ENCODE assay signal across 27 cellular contexts in genomic region chr22:23292453-23293350, GRCh38.
"Had no signal": no experiment of that assay in that cellular context is flagged by ENCODE, and none has a peak within 500 bp of the region (broad histone marks: within the 10 kb centered on the region; RNA-seq: fewer than 3 reads in every experiment).

No MANE protein-coding gene starts in this region.

- H3K9me3 ChIP-seq: heart left ventricle, left ventricle myocardium inferior, spleen, tibial nerve had no signal

- H3K9me3 Mint-ChIP-seq: activated CD4-positive, alpha-beta memory T cell treated with anti-CD3 and anti-CD28 coated beads for 36 hours; activated naive CD4-positive, alpha-beta T cell treated with anti-CD3 and anti-CD28 coated beads for 36 hours; activated naive CD8-positive, alpha-beta T cell treated with anti-CD3 and anti-CD28 coated beads, Interleukin-2, amount 10 ng/mL, durations not matched to agents 7 days and 5 days; activated T-helper 1 cell treated with anti-CD3 and anti-CD28 coated beads, Interleukin-12 subunit alpha, Interleukin-12 subunit beta, Interleukin-2, Interleukin-4 antibody, amounts not matched to agents 30 ng/mL and 10 ng/mL and 1 ng/mL, durations not matched to agents 14 hours and 24 hours and 36 hours; endodermal cell; nephron; T-helper 1 cell treated with Interleukin-12 subunit alpha and Interleukin-12 subunit beta and Interleukin-4 antibody, amounts not matched to agents 30 μg/mL and 1 μg/mL, for 36 hours had no signal

- H3K27me3 ChIP-seq: heart left ventricle, spleen, tibial nerve had no signal

- ATAC-seq: activated CD4-positive, CD25-positive, alpha-beta regulatory T cell treated with anti-CD3 and anti-CD28 coated beads, Interleukin-2, amount 50 U/mL, for 24 hours; esophagus mucosa; heart left ventricle had no signal

- H3K4me3 ChIP-seq: coronary artery, heart left ventricle, left ventricle myocardium inferior, spleen, tibial nerve had no signal

- H3K4me1 Mint-ChIP-seq: activated naive CD8-positive, alpha-beta T cell treated with anti-CD3 and anti-CD28 coated beads, Interleukin-2, amount 10 ng/mL, durations not matched to agents 7 days and 5 days; nephron had no signal

- H3K4me3 Mint-ChIP-seq: activated CD4-positive, alpha-beta memory T cell treated with anti-CD3 and anti-CD28 coated beads for 36 hours; activated naive CD4-positive, alpha-beta T cell treated with anti-CD3 and anti-CD28 coated beads for 36 hours; activated naive CD8-positive, alpha-beta T cell treated with anti-CD3 and anti-CD28 coated beads, Interleukin-2, amount 10 ng/mL, durations not matched to agents 7 days and 5 days; activated T-helper 1 cell treated with anti-CD3 and anti-CD28 coated beads, Interleukin-12 subunit alpha, Interleukin-12 subunit beta, Interleukin-2, Interleukin-4 antibody, amounts not matched to agents 30 ng/mL and 10 ng/mL and 1 ng/mL, durations not matched to agents 14 hours and 24 hours and 36 hours; endodermal cell; nephron; T-helper 1 cell treated with Interleukin-12 subunit alpha and Interleukin-12 subunit beta and Interleukin-4 antibody, amounts not matched to agents 30 μg/mL and 1 μg/mL, for 36 hours had no signal

- DNase-seq: activated CD4-positive, alpha-beta memory T cell treated with anti-CD3 and anti-CD28 coated beads for 36 hours; activated CD4-positive, alpha-beta T cell treated with anti-CD3 and anti-CD28 coated beads for 48 hours; activated CD8-positive, alpha-beta memory T cell treated with anti-CD3 and anti-CD28 coated beads, Interleukin-2, amount 50 U/mL, for 4 hours; activated effector memory CD4-positive, alpha-beta T cell treated with anti-CD3 and anti-CD28 coated beads, Interleukin-2, amount 50 U/mL, for 16 hours; activated naive CD4-positive, alpha-beta T cell treated with anti-CD3 and anti-CD28 coated beads for 36 hours; activated naive CD8-positive, alpha-beta T cell treated with anti-CD3 and anti-CD28 coated beads, Interleukin-2, amount 10 ng/mL, durations not matched to agents 7 days and 5 days; activated T-cell treated with anti-CD3 and anti-CD28 coated beads, Interleukin-2, amount 50 U/mL, for 1 hour; cerebellar nuclear complex; endodermal cell; foreskin fibroblast; heart left ventricle; left ventricle myocardium inferior; occipital lobe; spleen; stimulated activated naive CD4-positive, alpha-beta T cell treated with Interleukin-2 at 50 U/mL for 16 hours; SW 1271; T-helper 9 cell; WERI-Rb-1 had no signal

- H3K27ac Mint-ChIP-seq: activated CD4-positive, alpha-beta memory T cell treated with anti-CD3 and anti-CD28 coated beads for 36 hours; activated naive CD4-positive, alpha-beta T cell treated with anti-CD3 and anti-CD28 coated beads for 36 hours; activated naive CD8-positive, alpha-beta T cell treated with anti-CD3 and anti-CD28 coated beads, Interleukin-2, amount 10 ng/mL, durations not matched to agents 7 days and 5 days; activated T-helper 1 cell treated with anti-CD3 and anti-CD28 coated beads, Interleukin-12 subunit alpha, Interleukin-12 subunit beta, Interleukin-2, Interleukin-4 antibody, amounts not matched to agents 30 ng/mL and 10 ng/mL and 1 ng/mL, durations not matched to agents 14 hours and 24 hours and 36 hours; endodermal cell; nephron; T-helper 1 cell treated with Interleukin-12 subunit alpha and Interleukin-12 subunit beta and Interleukin-4 antibody, amounts not matched to agents 30 μg/mL and 1 μg/mL, for 36 hours had no signal

- H3K27me3 Mint-ChIP-seq: activated CD4-positive, alpha-beta memory T cell treated with anti-CD3 and anti-CD28 coated beads for 36 hours; activated naive CD8-positive, alpha-beta T cell treated with anti-CD3 and anti-CD28 coated beads, Interleukin-2, amount 10 ng/mL, durations not matched to agents 7 days and 5 days had no signal

- H3K27ac ChIP-seq: coronary artery, heart left ventricle, left ventricle myocardium inferior, spleen, WERI-Rb-1 had no signal

- FAIRE-seq: bronchial epithelial cell, TTC549 had no signal
